17 cellular contexts compared by ENCODE assay signal in the genomic region with DNA sequence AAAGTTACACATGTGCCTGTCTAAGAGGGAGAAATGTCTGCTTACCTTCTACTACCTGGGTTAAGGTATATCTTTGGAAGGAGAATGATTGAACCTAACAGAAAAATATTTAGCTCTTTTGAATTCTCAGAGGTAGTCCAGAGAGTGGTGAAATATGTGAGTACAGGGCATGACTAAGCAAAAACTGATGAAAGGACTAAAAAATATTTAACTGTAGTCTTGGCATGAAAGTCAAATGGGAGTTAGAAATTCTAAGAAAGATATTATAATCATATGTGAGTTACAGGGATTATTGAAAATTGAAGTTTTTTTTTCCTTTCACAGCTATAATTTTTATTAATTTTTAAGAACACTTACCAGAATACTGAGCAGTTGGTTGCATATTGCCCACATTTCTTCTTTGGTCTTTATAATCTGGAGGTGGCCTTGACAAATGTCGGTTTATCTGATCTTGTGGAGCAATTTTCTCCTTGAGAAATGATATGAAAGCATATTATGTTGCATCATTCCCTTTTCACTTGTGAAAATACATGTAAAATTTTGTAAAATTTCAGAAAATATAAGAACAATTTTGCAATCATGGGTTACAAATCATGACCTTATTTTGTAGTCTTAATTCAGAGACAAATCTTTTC.
A peak's percentile ranks its signal among the peaks of the same experiment; 100 is the strongest.
DNase-seq lines count a peak whose midpoint lies in the region; ATAC-seq and TF ChIP-seq lines count a peak whose summit lies in the region.
"Had no signal": no experiment of that assay in that cellular context is flagged by ENCODE, and none has a peak within 500 bp of the region (broad histone marks: within the 10 kb centered on the region; RNA-seq: fewer than 3 reads in every experiment).

No MANE protein-coding gene starts in this region.

- in situ Hi-C loops in ACHN (cut with HindIII; ENCODE audit: low pct_ligation_motif_present, low pct_unique_long_range_greater_than_20kb, low sequenced_read_pairs): no loop called here

- no peaks in the 10 kb centered on the region for H3K9me3 ChIP-seq in fibroblast of lung (ENCODE audit: control insufficient read depth, insufficient read depth, low read depth, low read length)
- H3K9me3 ChIP-seq: Peyer's patch had no signal

- H3K9me3 Mint-ChIP-seq in activated naive CD8-positive, alpha-beta T cell treated with anti-CD3 and anti-CD28 coated beads for 36 hours: no peaks in the 10 kb centered on the region
- H3K9me3 Mint-ChIP-seq: effector memory CD8-positive, alpha-beta T cell; naive B cell had no signal

- WGBS in lower leg skin, 2 donors: 95 to 96% methylated on average over 1 of the region's 1 CpG

- H3K9ac ChIP-seq in fibroblast of lung (ENCODE audit: insufficient read depth, low read length): no peak overlapping the region

- H3K4me1 ChIP-seq in fibroblast of lung (ENCODE audit: control insufficient read depth, extremely low read depth, insufficient read depth, low read length): no peaks in the 10 kb centered on the region
- H3K4me1 ChIP-seq: Peyer's patch had no signal

- peaks cover 2% of the 10 kb centered on the region for H3K4me1 Mint-ChIP-seq in activated naive CD8-positive, alpha-beta T cell treated with anti-CD3 and anti-CD28 coated beads for 36 hours
- H3K4me1 Mint-ChIP-seq: B cell, naive B cell had no signal

- H3K36me3 ChIP-seq in fibroblast of lung (ENCODE audit: control insufficient read depth, insufficient read depth, low read length): peaks cover 4% of the 10 kb centered on the region

- no peak for TF ChIP-seq POLR2A in lower leg skin (IDR thresholded peaks at IDR 0.05)

- no peak overlapping the region for H3K4me2 ChIP-seq in fibroblast of lung (ENCODE audit: extremely low read depth, insufficient read depth, low read length)

- ATAC-seq in left ventricle myocardium superior: no peak
- ATAC-seq: effector memory CD8-positive, alpha-beta T cell had no signal

- H3K4me3 ChIP-seq in fibroblast of lung (replicated peaks in 1 of 4; ENCODE audit: control extremely low read depth in 1 of 4, insufficient read depth in 1 of 4, low read depth in 3 of 4, low read length in 4 of 4) (no peak overlapping the region), lower leg skin (ENCODE audit: low read depth, poor library complexity, severe bottlenecking) (no peak overlapping the region)
- H3K4me3 ChIP-seq: Peyer's patch had no signal

- H3K27ac Mint-ChIP-seq in activated naive CD8-positive, alpha-beta T cell treated with anti-CD3 and anti-CD28 coated beads for 36 hours: peak overlapping the region; percentile 21
- H3K27ac Mint-ChIP-seq: B cell; effector memory CD8-positive, alpha-beta T cell had no signal

- TF ChIP-seq CTCF in fibroblast of lung (conservative IDR thresholded peaks at IDR 0.05 in 1 of 2, IDR thresholded peaks at IDR 0.05 in 1 of 2; ENCODE audit: low read depth in 1 of 2, low read length in 2 of 2) (no peak), lower leg skin (IDR thresholded peaks at IDR 0.05) (no peak)

- no peak overlapping the region for H2AFZ ChIP-seq in fibroblast of lung (ENCODE audit: low read length)

- H3K36me3 Mint-ChIP-seq in activated naive CD8-positive, alpha-beta T cell treated with anti-CD3 and anti-CD28 coated beads for 36 hours: peaks cover 18% of the 10 kb centered on the region

- intact Hi-C loops in lower leg skin (cut with DNase I; ENCODE audit: low total_unique reads): no loop called here
- intact Hi-C loops in left ventricle myocardium superior (cut with micrococcal nuclease): no loop called here

- peak; percentile 4 for DNase-seq in ACHN
- peak; percentile 5 for DNase-seq in EL
- DNase-seq in activated naive CD8-positive, alpha-beta T cell treated with anti-CD3 and anti-CD28 coated beads for 36 hours: no peak
- DNase-seq in fibroblast of lung (ENCODE audit: low read depth in 2 of 2): peak; percentile 27 to 47
- no peak for DNase-seq in SKM-1 (lab: John Stamatoyannopoulos, UW; ENCODE audit: unreplicated experiment)
- DNase-seq in lower leg skin (ENCODE audit: low spot score in 2 of 2): no peak
- no peak for DNase-seq in 8988T
- DNase-seq in left ventricle myocardium superior: no peak
- DNase-seq: activated gamma-delta T cell treated with Interleukin-2 at 50 U/mL for 16 hours; effector memory CD8-positive, alpha-beta T cell; naive B cell; NCI-H1092; NCI-H2171 treated with DMSO at 0.1 percent for 48 hours; Peyer's patch; small intestine had no signal

- H3K4me3 Mint-ChIP-seq in activated naive CD8-positive, alpha-beta T cell treated with anti-CD3 and anti-CD28 coated beads for 36 hours: no peak overlapping the region
- H3K4me3 Mint-ChIP-seq: B cell; effector memory CD8-positive, alpha-beta T cell; naive B cell had no signal

- no peaks in the 10 kb centered on the region for H3K27me3 ChIP-seq in fibroblast of lung (ENCODE audit: control insufficient read depth, insufficient read depth, low read length)
- H3K27me3 ChIP-seq: Peyer's patch had no signal

- no peaks in the 10 kb centered on the region for H3K27me3 Mint-ChIP-seq in activated naive CD8-positive, alpha-beta T cell treated with anti-CD3 and anti-CD28 coated beads for 36 hours
- H3K27me3 Mint-ChIP-seq: B cell; effector memory CD8-positive, alpha-beta T cell; naive B cell had no signal

- no peaks in the 10 kb centered on the region for H4K20me1 ChIP-seq in fibroblast of lung (ENCODE audit: control insufficient read depth, extremely low read depth, insufficient read depth, low read length)

- H3K27ac ChIP-seq in fibroblast of lung (ENCODE audit: insufficient read depth, low read length): no peak overlapping the region
- H3K27ac ChIP-seq: Peyer's patch, VCaP had no signal

- H3K79me2 ChIP-seq in fibroblast of lung (ENCODE audit: control insufficient read depth, insufficient read depth, low read length): no peaks in the 10 kb centered on the region

Comparison
In these comparisons a context has a peak if more than half of its experiments do, and no peak if none do; other contexts are left out.
1. DNase-seq: peak in ACHN (single experiment), EL (single experiment) and fibroblast of lung (2 of 2); none in activated naive CD8-positive, alpha-beta T cell treated with anti-CD3 and anti-CD28 coated beads for 36 hours (single experiment), SKM-1 (single experiment), lower leg skin (0 of 2), 8988T (single experiment) and left ventricle myocardium superior (single experiment).